ENCODE assay signal across 8 cellular contexts in the genomic region with DNA sequence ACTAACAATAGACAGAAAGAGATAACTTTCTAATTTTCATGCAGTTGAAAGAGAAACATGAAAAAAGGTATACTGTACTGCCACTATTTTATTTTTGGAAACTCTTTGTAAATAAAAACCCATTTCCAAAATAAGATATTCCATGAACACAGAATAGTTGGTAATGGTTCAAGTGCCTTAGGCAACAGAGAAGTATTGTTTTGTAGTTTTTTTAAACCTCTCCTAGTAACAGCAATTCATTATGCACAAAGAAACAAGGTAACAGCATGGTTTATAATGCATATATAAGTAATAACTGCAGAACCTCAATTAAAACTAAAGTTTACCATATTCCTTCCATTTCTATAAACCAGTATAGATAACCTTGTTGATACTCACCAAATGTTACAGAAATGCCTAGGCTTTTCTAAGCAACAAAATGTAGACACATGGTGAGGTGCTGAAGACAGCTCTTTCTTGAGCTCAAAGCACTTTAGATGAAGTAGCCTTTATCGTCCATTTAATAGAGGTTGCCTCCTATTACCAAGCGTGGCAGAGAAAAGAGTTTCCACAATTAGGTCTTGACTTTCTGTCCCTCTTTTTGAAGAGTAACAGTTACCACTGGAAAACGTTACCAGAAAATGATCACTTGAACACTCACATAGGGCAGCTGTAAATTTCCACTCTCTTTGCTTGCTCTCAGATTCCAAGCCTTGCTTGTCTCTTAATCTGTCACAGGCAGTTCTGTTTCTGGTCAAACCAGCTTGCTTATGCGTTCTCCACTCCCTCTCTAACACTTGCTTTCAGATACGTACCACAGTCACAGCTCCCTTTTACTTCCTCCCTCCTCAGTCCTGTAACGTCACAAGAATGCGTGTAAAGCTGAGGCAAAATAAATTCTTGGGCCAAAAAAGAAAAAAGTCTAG. TPM values are rescaled to one million over a fixed set of nuclear protein-coding genes. Genes with fewer than 3 reads are reported as not detected.
DNase-seq lines count a peak whose midpoint lies in the region; ATAC-seq, FAIRE-seq and TF ChIP-seq lines count a peak whose summit lies in the region.

No MANE protein-coding gene starts in this region.

- intact Hi-C loops in K562 (cut with micrococcal nuclease), result no loop called here

- no peaks in the 10 kb centered on the region for H3K4me1 ChIP-seq in K562 (replicated peaks in 1 of 2; ENCODE audit: control insufficient read depth in 2 of 2, insufficient read depth in 2 of 2, low read length in 2 of 2)

- DNase-seq in EH (ENCODE audit: low read depth) (peak; percentile 81), K562 (ENCODE audit: extremely low read depth in 1 of 4, low spot score in 3 of 4) (peak in 2 of 4 experiments; percentile 19 to 71), kidney tubule cell (ENCODE audit: low spot score) (peak; percentile 38), substantia nigra (lab: John Stamatoyannopoulos, UW) (peak in 11 of 49 donors; percentile 1 to 50 (median 11))

- ATAC-seq in HG03159 (IDR thresholded peaks at IDR 0.05; ENCODE audit: unreplicated experiment) (peak; percentile 65), K562 (peak; percentile 92), GM18505 (IDR thresholded peaks at IDR 0.05; ENCODE audit: unreplicated experiment) (no peak), HG02642 (IDR thresholded peaks at IDR 0.05; ENCODE audit: poor library complexity, unreplicated experiment) (no peak), GM19397 (IDR thresholded peaks at IDR 0.05; ENCODE audit: unreplicated experiment) (no peak)

- FAIRE-seq in K562 (lab: Jason Lieb, UNC), result peak; percentile 83

- H3K9ac ChIP-seq in K562 (ENCODE audit: insufficient read depth in 1 of 2, low read depth in 2 of 2, low read length in 2 of 2), result peak overlapping the region in 1 of 2 experiments; percentile 38; a peak in 2 of 4 replicates

- in situ Hi-C loops in K562 (cut with MboI), result no loop called here

- H3K27ac ChIP-seq in K562 (ENCODE audit: extremely low read depth, low read depth, low read length), result peak overlapping the region; percentile 72
- H3K27ac ChIP-seq in substantia nigra (ENCODE audit: low read depth, low read length, poor library complexity, severe bottlenecking), result peak overlapping the region; percentile 80

- H3K9me1 ChIP-seq in K562 (ENCODE audit: control insufficient read depth, insufficient read depth, low read length), result no peaks in the 10 kb centered on the region

- no peaks in the 10 kb centered on the region for H4K20me1 ChIP-seq in K562 (replicated peaks; ENCODE audit: control insufficient read depth, insufficient read depth, low read length)

- H3K4me2 ChIP-seq in K562 (ENCODE audit: insufficient read depth, low read length), result peak overlapping the region; percentile 71

- no peak for TF ChIP-seq CTCF in K562 (IDR thresholded peaks at IDR 0.05 in 2 of 3, conservative IDR thresholded peaks at IDR 0.05 in 1 of 3; ENCODE audit: insufficient read depth in 2 of 3, low read depth in 1 of 3, low read length in 3 of 3)

- CTCF ChIA-PET in K562 (lab: Yijun Ruan, JAX; ENCODE audit: low intra/inter-chr PET ratio), result no interaction called here

- 0 out of 2 replicates have a peak, but pooled peaks cover 3% of the 10 kb centered on the region for H3K9me3 ChIP-seq in K562 (replicated peaks; ENCODE audit: control insufficient read depth, insufficient read depth, low read depth, low read length)

- TF ChIP-seq RAD21 in K562 (CRISPR knock-in tag; conservative IDR thresholded peaks at IDR 0.05 in 1 of 2, IDR thresholded peaks at IDR 0.05 in 1 of 2), result no peak

- TF ChIP-seq EP300 in K562 (IDR thresholded peaks at IDR 0.05; ENCODE audit: low read length), result no peak

- H3K4me3 ChIP-seq in K562, result peak overlapping the region; percentile 23

- POLR2A ChIA-PET in K562 (lab: Yijun Ruan, JAX), result interaction anchor here (0.8 kb wide), 1 partner anchor 25 kb away, joined by 4 read pairs; no protein-coding TSS in a partner anchor

- H3K79me2 ChIP-seq in K562 (ENCODE audit: control insufficient read depth, insufficient read depth, low read length), result no peaks in the 10 kb centered on the region; the same call in 1 of the 3 replicates

- peak overlapping the region; percentile 88 for H2AFZ ChIP-seq in K562 (ENCODE audit: low read depth, low read length)

- WGBS in K562 (ENCODE audit: insufficient coverage, low coverage, missing lambda C conversion rate), result 2% methylated on average over 7 of the region's 7 CpGs

- no peaks in the 10 kb centered on the region for H3K27me3 ChIP-seq in K562 (ENCODE audit: control insufficient read depth in 2 of 2, insufficient read depth in 2 of 2, low read length in 2 of 2)

- BruUV-seq in K562 (replicated peaks; lab: Mats Ljungman, UMichigan), result TSS peak; percentile 57

- no peaks in the 10 kb centered on the region for H3K36me3 ChIP-seq in K562 (ENCODE audit: control insufficient read depth, insufficient read depth, low read length)

- TF ChIP-seq POLR2A in K562 (conservative IDR thresholded peaks at IDR 0.05) (0 out of 2 replicates have a peak, but pooled peaks have one; percentile 21), GM18505 (IDR thresholded peaks at IDR 0.05; ENCODE audit: borderline replicate concordance, extremely low read depth, insufficient read depth, insufficient read length) (no peak)

TF ChIP-seq in K562, 482 proteins besides CTCF, POLR2A, EP300 and RAD21 (continues in another document):
- no peak for TF ChIP-seq IRF1 (CRISPR knock-in tag; IDR thresholded peaks at IDR 0.05; ENCODE audit: borderline replicate concordance)
- TF ChIP-seq CREBBP (IDR thresholded peaks at IDR 0.05; ENCODE audit: low read depth, low read length), result no peak
- TF ChIP-seq FIP1L1 (IDR thresholded peaks at IDR 0.05; ENCODE audit: low read depth, low read length, poor library complexity, severe bottlenecking), result no peak
- TF ChIP-seq NCOR1 (IDR thresholded peaks at IDR 0.05), result peak; percentile 26; the same call in 1 of the 2 replicates
- peak; percentile 51 for TF ChIP-seq CREM (IDR thresholded peaks at IDR 0.05; ENCODE audit: low read depth)
- 0 out of 2 replicates have a peak, but pooled peaks have one; percentile 7 for TF ChIP-seq CBFA2T2 (conservative IDR thresholded peaks at IDR 0.05)
- TF ChIP-seq GATAD2B (IDR thresholded peaks at IDR 0.05; ENCODE audit: borderline replicate concordance), result no peak
- no peak for TF ChIP-seq MCM5 (IDR thresholded peaks at IDR 0.05; ENCODE audit: low read depth)
- no peak for TF ChIP-seq MCM7 (IDR thresholded peaks at IDR 0.05)
- TF ChIP-seq NONO (IDR thresholded peaks at IDR 0.05; ENCODE audit: low read depth in 2 of 2, low read length in 1 of 2), result no peak
- TF ChIP-seq, protein P1, sequence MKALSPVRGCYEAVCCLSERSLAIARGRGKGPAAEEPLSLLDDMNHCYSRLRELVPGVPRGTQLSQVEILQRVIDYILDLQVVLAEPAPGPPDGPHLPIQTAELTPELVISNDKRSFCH (CRISPR knock-in tag; IDR thresholded peaks at IDR 0.05), result no peak
- TF ChIP-seq, protein P1 (tag; IDR thresholded peaks at IDR 0.05), result no peak
- TF ChIP-seq PPARD (CRISPR knock-in tag; IDR thresholded peaks at IDR 0.05), result no peak

RNA-seq across cellular contexts. Expression of gene CAB39L, which starts 42.9 kb away (rescaled TPM):
- total RNA-seq in K562 (2011; cell fraction: chromatin; rRNA removed; ENCODE audit: low replicate concordance), result 1.2 and 3.4 TPM in 2 replicates
- 0.50 and 0.92 TPM in 2 replicates for total RNA-seq in K562 (2011; cell fraction: nucleolus; rRNA removed)
- total RNA-seq in K562 (2011; cell fraction: nucleoplasm; rRNA removed), result 1.1 and 1.2 TPM in 2 replicates
- total RNA-seq in K562 (2014; rRNA removed) (1.1 and 1.3 TPM in 2 replicates), K562 (2014; rRNA removed; fragmentation: Illumina TruSeq; extraction: Trizol) (2.5 and 2.6 TPM in 2 replicates), K562 (2015; rRNA removed; fragmentation: Illumina TruSeq; extraction: Trizol) (2.6 and 2.8 TPM in 2 replicates), K562 (2021) (1.4 and 1.5 TPM in 2 replicates)
- polyA plus RNA-seq in K562 (2011; rRNA removed) (0.74 and 4.2 TPM in 2 replicates), K562 (2014; fragmentation: Illumina TruSeq; extraction: Trizol) (2.1 and 2.9 TPM in 2 replicates), K562 (2014; fragmentation: Nextera tagmentation; extraction: Ambion mirVana) (1 to 10 TPM; 2.9 to 3.0 TPM), K562 (2014; rRNA removed) (1.7 and 2.2 TPM in 2 replicates)
- 0.44 and 1.1 TPM in 2 replicates for polyA plus RNA-seq in K562 (2011; cell fraction: cytosol; rRNA removed)
- polyA plus RNA-seq in K562 (2011; cell fraction: nucleus; rRNA removed), result 0.37 and 1.4 TPM in 2 replicates
- 0.79 and 1.6 TPM in 2 replicates for polyA plus RNA-seq in K562 (2012)
- polyA minus RNA-seq in K562 (2011; rRNA and poly(A)+ RNA removed), result 0.72 and 2.5 TPM in 2 replicates
- 1.2 TPM in 1 of 2 replicates, not detected in the other for polyA minus RNA-seq in K562 (2011; cell fraction: cytosol; rRNA and poly(A)+ RNA removed)
- 0.11 and 1.2 TPM in 2 replicates for polyA minus RNA-seq in K562 (2011; cell fraction: nucleus; rRNA and poly(A)+ RNA removed)

RNA-seq across cellular contexts. Expression of gene SETDB2, which starts 43.1 kb away (rescaled TPM):
- total RNA-seq in K562 (2011; cell fraction: chromatin; rRNA removed; ENCODE audit: low replicate concordance), result 5.7 and 18.5 TPM in 2 replicates
- 5.1 and 7.0 TPM in 2 replicates for total RNA-seq in K562 (2011; cell fraction: nucleolus; rRNA removed)
- 7.9 and 14.0 TPM in 2 replicates for total RNA-seq in K562 (2011; cell fraction: nucleoplasm; rRNA removed)
- total RNA-seq in K562 (2014; rRNA removed) (4.0 TPM in 2 replicates), K562 (2014; rRNA removed; fragmentation: Illumina TruSeq; extraction: Trizol) (8.9 and 9.3 TPM in 2 replicates), K562 (2015; rRNA removed; fragmentation: Illumina TruSeq; extraction: Trizol) (7.5 and 8.6 TPM in 2 replicates), K562 (2021) (6.1 and 6.8 TPM in 2 replicates)
- polyA plus RNA-seq in K562 (2011; rRNA removed) (6.7 and 9.0 TPM in 2 replicates), K562 (2014; fragmentation: Illumina TruSeq; extraction: Trizol) (6.6 and 8.0 TPM in 2 replicates), K562 (2014; fragmentation: Nextera tagmentation; extraction: Ambion mirVana) (1 to 10 TPM; 1.0 to 1.6 TPM), K562 (2014; rRNA removed) (5.1 and 5.5 TPM in 2 replicates)
- polyA plus RNA-seq in K562 (2011; cell fraction: cytosol; rRNA removed), result 1.2 and 2.5 TPM in 2 replicates
- polyA plus RNA-seq in K562 (2011; cell fraction: nucleus; rRNA removed), result 5.6 and 6.1 TPM in 2 replicates
- 4.8 and 4.9 TPM in 2 replicates for polyA plus RNA-seq in K562 (2012)
- polyA minus RNA-seq in K562 (2011; rRNA and poly(A)+ RNA removed), result 8.8 and 10.6 TPM in 2 replicates
- 2.8 and 3.5 TPM in 2 replicates for polyA minus RNA-seq in K562 (2011; cell fraction: cytosol; rRNA and poly(A)+ RNA removed)
- polyA minus RNA-seq in K562 (2011; cell fraction: nucleus; rRNA and poly(A)+ RNA removed), result 6.3 and 10.1 TPM in 2 replicates

Comparison
In these comparisons a context has a peak if more than half of its experiments do, and no peak if none do; other contexts are left out.
1. ATAC-seq: peak in HG03159 (single experiment) and K562 (single experiment); none in GM18505 (single experiment), HG02642 (single experiment) and GM19397 (single experiment).